8 cellular contexts compared by ENCODE assay signal in the genomic region with DNA sequence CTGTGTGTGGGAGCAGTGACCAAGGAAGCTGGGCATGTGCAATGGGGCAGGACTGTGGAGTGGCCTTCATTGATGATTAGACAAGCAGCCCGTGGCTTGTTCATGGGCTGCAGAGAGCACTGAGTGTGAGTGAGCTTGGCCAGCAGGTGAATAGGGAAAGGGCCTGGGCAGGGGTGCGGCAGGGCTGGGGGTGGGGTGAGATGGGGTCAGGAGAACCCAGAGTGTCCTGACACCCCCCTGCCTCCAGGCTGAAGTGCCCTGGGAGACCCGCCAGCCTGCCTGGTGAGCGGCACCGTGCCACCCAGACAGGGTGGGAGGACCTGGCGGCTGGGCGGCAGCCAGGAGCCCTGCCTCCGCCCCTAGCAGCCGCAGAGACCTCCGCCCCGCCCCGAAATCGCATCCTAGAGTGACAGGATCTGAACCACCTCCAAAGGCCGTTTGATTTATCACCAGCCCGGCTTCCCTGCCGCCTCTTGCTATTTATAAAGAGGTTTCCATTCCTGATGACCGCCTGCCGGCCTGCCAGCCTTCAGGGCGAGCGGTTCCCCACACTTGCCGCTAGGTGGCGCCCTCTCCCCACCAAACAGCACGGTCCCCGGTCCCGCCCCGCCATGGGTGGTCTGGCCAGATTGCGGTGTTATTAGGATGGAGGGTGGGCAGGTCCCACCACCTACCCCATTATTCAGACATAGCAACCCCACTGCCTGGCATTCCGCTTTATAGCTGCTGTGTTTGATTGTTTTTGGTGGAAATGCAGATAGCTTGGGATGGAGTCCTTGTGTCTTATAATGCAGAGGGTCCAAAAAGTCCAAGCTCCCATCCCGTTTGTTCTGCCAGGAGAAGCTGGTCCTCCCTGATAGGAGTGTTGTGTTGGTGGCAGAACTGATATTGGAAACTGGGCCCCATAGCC. TPM values are rescaled to one million over a fixed set of nuclear protein-coding genes. Genes with fewer than 3 reads are reported as not detected.
DNase-seq lines count a peak whose midpoint lies in the region; ATAC-seq lines count a peak whose summit lies in the region.

No MANE protein-coding gene starts in this region.

- H3K18ac ChIP-seq in mesendoderm (ENCODE audit: low read length): no peak overlapping the region

- WGBS in mesendoderm (ENCODE audit: extremely low coverage, insufficient coverage, low lambda C conversion rate): no CpG with 5 or more reads among the region's 29 CpGs

- no peaks in the 10 kb centered on the region for H3K27me3 Mint-ChIP-seq in activated CD4-positive, alpha-beta memory T cell treated with anti-CD3 and anti-CD28 coated beads for 36 hours

- no peaks in the 10 kb centered on the region for H3K79me2 ChIP-seq in mesendoderm (ENCODE audit: control insufficient read depth, insufficient read depth, low read length)

- H3K27ac ChIP-seq in mesendoderm (ENCODE audit: low read depth, low read length): no peak overlapping the region

- H3K56ac ChIP-seq in mesendoderm (ENCODE audit: low read length): no peak overlapping the region

- no peak overlapping the region for H2BK5ac ChIP-seq in mesendoderm (ENCODE audit: low read length)

- no peaks in the 10 kb centered on the region for H3K36me3 Mint-ChIP-seq in activated CD4-positive, alpha-beta memory T cell treated with anti-CD3 and anti-CD28 coated beads for 36 hours

- no peaks in the 10 kb centered on the region for H3K27me3 ChIP-seq in mesendoderm (ENCODE audit: insufficient read depth, low read length, poor library complexity)

- no peak overlapping the region for H3K4me3 Mint-ChIP-seq in activated CD4-positive, alpha-beta memory T cell treated with anti-CD3 and anti-CD28 coated beads for 36 hours

- H2AK5ac ChIP-seq in mesendoderm (ENCODE audit: low read length): no peak overlapping the region

- no peak overlapping the region for H3K4me2 ChIP-seq in mesendoderm (ENCODE audit: low read length)

- no peak overlapping the region for H2BK15ac ChIP-seq in mesendoderm (replicated peaks; ENCODE audit: low read depth)

- POLR2A ChIA-PET in activated CD4-positive, alpha-beta memory T cell treated with anti-CD3 and anti-CD28 coated beads for 36 hours (lab: Charles Lee): no interaction called here

- DNase-seq in GM03348 (ENCODE audit: low spot score): peak; percentile 94
- DNase-seq in NCI-H524 treated with DMSO at 0.1 percent for 48 hours (lab: John Stamatoyannopoulos, UW): peak; percentile 66
- peak; percentile 81 for DNase-seq in activated CD4-positive, alpha-beta memory T cell treated with anti-CD3 and anti-CD28 coated beads for 36 hours
- DNase-seq in ecto neural progenitor cell (ENCODE audit: low spot score): peak; percentile 94
- DNase-seq in mesendoderm: peak; percentile 76
- DNase-seq in stimulated activated CD8-positive, alpha-beta memory T cell treated with anti-CD3 and anti-CD28 coated beads, Interleukin-15, amount 100 ng/mL, for 48 hours (ENCODE audit: low read depth in 2 of 2): peak; percentile 49 to 52

- ATAC-seq in HG03196 (IDR thresholded peaks at IDR 0.05; ENCODE audit: unreplicated experiment) (peak; percentile 63), GM21390 (IDR thresholded peaks at IDR 0.05; ENCODE audit: unreplicated experiment) (no peak)

- H3K27ac Mint-ChIP-seq in activated CD4-positive, alpha-beta memory T cell treated with anti-CD3 and anti-CD28 coated beads for 36 hours: no peak overlapping the region

- H3K4me1 ChIP-seq in mesendoderm (ENCODE audit: control insufficient read depth, low read depth, low read length): no peaks in the 10 kb centered on the region

- no peaks in the 10 kb centered on the region for H3K79me1 ChIP-seq in mesendoderm (ENCODE audit: low read length)

- no peak overlapping the region for H3K4ac ChIP-seq in mesendoderm (ENCODE audit: low read depth, low read length)

- H3K23ac ChIP-seq in mesendoderm (ENCODE audit: low read length): no peak overlapping the region

- H3K4me1 Mint-ChIP-seq in activated CD4-positive, alpha-beta memory T cell treated with anti-CD3 and anti-CD28 coated beads for 36 hours (ENCODE audit: low read depth): peaks cover 5% of the 10 kb centered on the region

- no peak overlapping the region for H2BK120ac ChIP-seq in mesendoderm (ENCODE audit: low read depth, low read length)

- no peaks in the 10 kb centered on the region for H3K36me3 ChIP-seq in mesendoderm (ENCODE audit: control insufficient read depth, insufficient read depth, low read length)

- H3K9ac ChIP-seq in mesendoderm (ENCODE audit: low read length): no peak overlapping the region

- intact Hi-C loops in activated CD4-positive, alpha-beta memory T cell treated with anti-CD3 and anti-CD28 coated beads for 36 hours (cut with micrococcal nuclease): loop anchor here (1.0 to 5.0 kb wide), 4 partner anchors 24 to 270 kb away; a partner anchor contains a TSS

- CTCF ChIA-PET in activated CD4-positive, alpha-beta memory T cell treated with anti-CD3 and anti-CD28 coated beads for 36 hours (lab: Charles Lee): interaction anchor here (0.7 to 4.1 kb wide), 36 partner anchors 8 to 956 kb away, joined by 3 to 56 read pairs (median 4); a partner anchor contains a TSS

- H4K8ac ChIP-seq in mesendoderm (ENCODE audit: low read depth, low read length): no peak overlapping the region

- no peak overlapping the region for H4K5ac ChIP-seq in mesendoderm (ENCODE audit: low read length)

- no peak overlapping the region for H3K4me3 ChIP-seq in mesendoderm (ENCODE audit: low read length)

- H3K9me3 Mint-ChIP-seq in activated CD4-positive, alpha-beta memory T cell treated with anti-CD3 and anti-CD28 coated beads for 36 hours: no peaks in the 10 kb centered on the region

RNA-seq across cellular contexts. Expression of a gene that starts 3.5 kb away (rescaled TPM):
- total RNA-seq in activated CD4-positive, alpha-beta memory T cell treated with anti-CD3 and anti-CD28 coated beads for 36 hours: under 1 TPM; 0.27 to 0.43 TPM
- 0.14 TPM for polyA plus RNA-seq in mesendoderm (2013, experiment 1 of 2)
- polyA plus RNA-seq in mesendoderm (2013, experiment 2 of 2): 0.22 TPM

RNA-seq across cellular contexts. Expression of a gene that starts 22.7 kb away (rescaled TPM):
- total RNA-seq in activated CD4-positive, alpha-beta memory T cell treated with anti-CD3 and anti-CD28 coated beads for 36 hours: not detected
- 0.03 TPM for polyA plus RNA-seq in mesendoderm (2013, experiment 1 of 2)
- polyA plus RNA-seq in mesendoderm (2013, experiment 2 of 2): not detected

RNA-seq across cellular contexts. Expression of a gene that starts 47.7 kb away (rescaled TPM):
- not detected for total RNA-seq in activated CD4-positive, alpha-beta memory T cell treated with anti-CD3 and anti-CD28 coated beads for 36 hours
- 0.27 TPM for polyA plus RNA-seq in mesendoderm (2013, experiment 1 of 2)
- 0.15 TPM for polyA plus RNA-seq in mesendoderm (2013, experiment 2 of 2)

RNA-seq across cellular contexts. Expression of a gene that starts 47.8 kb away (rescaled TPM):
- total RNA-seq in activated CD4-positive, alpha-beta memory T cell treated with anti-CD3 and anti-CD28 coated beads for 36 hours: not detected
- not detected for polyA plus RNA-seq in mesendoderm (2013, experiment 1 of 2)
- 0.01 TPM for polyA plus RNA-seq in mesendoderm (2013, experiment 2 of 2)
